ENCODE assay signal across 9 cellular contexts in genomic region chr17:7262192-7263070, GRCh38. TPM values are rescaled to one million over a fixed set of nuclear protein-coding genes. Genes with fewer than 3 reads are reported as not detected.
DNase-seq lines count a peak whose midpoint lies in the region; ATAC-seq, FAIRE-seq and TF ChIP-seq lines count a peak whose summit lies in the region.
"Had no signal": no experiment of that assay in that cellular context is flagged by ENCODE, and none has a peak within 500 bp of the region (broad histone marks: within the 10 kb centered on the region; RNA-seq: fewer than 3 reads in every experiment).

A gene with protein sequence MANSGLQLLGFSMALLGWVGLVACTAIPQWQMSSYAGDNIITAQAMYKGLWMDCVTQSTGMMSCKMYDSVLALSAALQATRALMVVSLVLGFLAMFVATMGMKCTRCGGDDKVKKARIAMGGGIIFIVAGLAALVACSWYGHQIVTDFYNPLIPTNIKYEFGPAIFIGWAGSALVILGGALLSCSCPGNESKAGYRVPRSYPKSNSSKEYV (minus strand): TSS chr17:7262478. CDS start chr17:7262043, 435 bp downstream.

- H2AFZ ChIP-seq in endothelial cell of umbilical vein (ENCODE audit: low read depth, low read length) (peak within 1 kb of the TSS; percentile 81), neuronal stem cell (ENCODE audit: low read length) (peak within 1 kb of the TSS; percentile 55)

- dilution Hi-C loops in endothelial cell of umbilical vein (cut with MboI; ENCODE audit: extremely low pct_ligation_motif_present, low sequenced_read_pairs), result no loop called here

- H3K27me3 ChIP-seq in endothelial cell of umbilical vein (ENCODE audit: control insufficient read depth in 2 of 2, insufficient read depth in 2 of 2, low read length in 2 of 2), result no peaks in the 10 kb centered on the region
- H3K27me3 ChIP-seq in neuronal stem cell (ENCODE audit: control insufficient read depth in 3 of 3, insufficient read depth in 3 of 3, low read depth in 1 of 3, low read length in 3 of 3), result peaks cover 20 to 45% (median 44%) of the 10 kb centered on the region in 3 experiments

- H3K9ac ChIP-seq in endothelial cell of umbilical vein (replicated peaks; ENCODE audit: extremely low read depth, insufficient read depth, low read length), result peak within 1 kb of the TSS; percentile 29
- peak within 1 kb of the TSS; percentile 60 for H3K9ac ChIP-seq in neuronal stem cell (ENCODE audit: low read depth, low read length, poor library complexity)

- H3K9me1 ChIP-seq in endothelial cell of umbilical vein (replicated peaks; ENCODE audit: control insufficient read depth, extremely low read depth, insufficient read depth, low read length), result no peaks in the 10 kb centered on the region

- POLR2A ChIA-PET in endothelial cell of umbilical vein (lab: Charles Lee), result no interaction called here

- TF ChIP-seq CTCF in GM12865 (IDR thresholded peaks at IDR 0.05; ENCODE audit: insufficient read depth, low read depth, low read length, missing control alignments), result no peak
- no peak for TF ChIP-seq CTCF in endothelial cell of umbilical vein (IDR thresholded peaks at IDR 0.05; ENCODE audit: extremely low read depth in 1 of 2, insufficient read depth in 1 of 2, low read depth in 1 of 2, low read length in 2 of 2)
- TF ChIP-seq CTCF in GM10266 (IDR thresholded peaks at IDR 0.05; ENCODE audit: control insufficient read depth, insufficient read depth, low read depth, missing control alignments), result no peak

- no peaks in the 10 kb centered on the region for H3K79me2 ChIP-seq in endothelial cell of umbilical vein (ENCODE audit: control insufficient read depth, insufficient read depth, low read length)

- H3K4me3 ChIP-seq in GM12865 (ENCODE audit: low read depth, low read length), result peak within 1 kb of the TSS; percentile 57
- H3K4me3 ChIP-seq in endothelial cell of umbilical vein (replicated peaks in 1 of 3; ENCODE audit: insufficient read depth in 1 of 3, low read depth in 1 of 3, low read length in 3 of 3), result peak within 1 kb of the TSS; percentile 19 to 35 (median 22)
- peak within 1 kb of the TSS in 1 of 2 donors; percentile 73 for H3K4me3 ChIP-seq in neuronal stem cell (ENCODE audit: low read length in 2 of 2)

- CTCF ChIA-PET in endothelial cell of umbilical vein (lab: Charles Lee), result interaction anchor here (1.1 kb wide), 1 partner anchor 35 kb away, joined by 3 read pairs; no protein-coding TSS in a partner anchor

- WGBS in neuronal stem cell (ENCODE audit: extremely low coverage in 2 of 2, insufficient read length in 2 of 2, insufficient replicate concordance in 1 of 2), 2 donors, result no CpG with 5 or more reads among the region's 71 CpGs

- peak within 1 kb of the TSS; percentile 94 for H2BK15ac ChIP-seq in neuronal stem cell (ENCODE audit: low read length)

- no peak within 1 kb of the TSS for H3K27ac ChIP-seq in endothelial cell of umbilical vein (ENCODE audit: insufficient read depth, low read depth, low read length)
- no peak within 1 kb of the TSS for H3K27ac ChIP-seq in neuronal stem cell (replicated peaks; ENCODE audit: low read length)

- H2AK5ac ChIP-seq in neuronal stem cell (ENCODE audit: low read depth, low read length), result peak within 1 kb of the TSS; percentile 96

- H4K91ac ChIP-seq in neuronal stem cell (ENCODE audit: low read depth, low read length, poor library complexity), result no peak within 1 kb of the TSS

- H3K4me1 ChIP-seq in endothelial cell of umbilical vein (ENCODE audit: control insufficient read depth, extremely low read depth, insufficient read depth, low read length) (peaks cover 26% of the 10 kb centered on the region), neuronal stem cell (ENCODE audit: control insufficient read depth in 2 of 2, insufficient read depth in 1 of 2, low read depth in 1 of 2, low read length in 2 of 2) (peaks cover 7 to 11% of the 10 kb centered on the region in 2 donors)

- peak within 1 kb of the TSS; percentile 90 for H2BK5ac ChIP-seq in neuronal stem cell (ENCODE audit: low read length)

- ATAC-seq in GM21390 (IDR thresholded peaks at IDR 0.05; ENCODE audit: unreplicated experiment), result no peak
- no peak for ATAC-seq in GM21737 (IDR thresholded peaks at IDR 0.05; ENCODE audit: unreplicated experiment)

- BruUV-seq in endothelial cell of umbilical vein (replicated peaks; lab: Mats Ljungman, UMichigan), result no TSS peak

- no peak for DNase-seq in GM12865 (ENCODE audit: low read depth)
- peak; percentile 65 to 91 for DNase-seq in NCI-H526 (lab: John Stamatoyannopoulos, UW)
- no peak for DNase-seq in endothelial cell of umbilical vein (ENCODE audit: low read depth, low spot score)
- no peak for DNase-seq in neuronal stem cell (ENCODE audit: low spot score)
- DNase-seq in midbrain (lab: John Stamatoyannopoulos, UW), result no peak
- no peak for DNase-seq in GM10266 (ENCODE audit: extremely low spot score)

- H3K23ac ChIP-seq in neuronal stem cell (ENCODE audit: low read depth, low read length, poor library complexity), result peak within 1 kb of the TSS; percentile 100

- H3K79me1 ChIP-seq in neuronal stem cell (ENCODE audit: low read depth, low read length), result peaks cover 3% of the 10 kb centered on the region

- no peak within 1 kb of the TSS for H4K8ac ChIP-seq in neuronal stem cell (ENCODE audit: low read depth, low read length)

- H2BK120ac ChIP-seq in neuronal stem cell (ENCODE audit: low read depth, low read length), result no peak within 1 kb of the TSS

- H3K4ac ChIP-seq in neuronal stem cell (ENCODE audit: low read length), result peak within 1 kb of the TSS; percentile 53

- peak within 1 kb of the TSS; percentile 31 for H3K4me2 ChIP-seq in endothelial cell of umbilical vein (ENCODE audit: insufficient read depth, low read length)
- H3K4me2 ChIP-seq in neuronal stem cell (ENCODE audit: insufficient read depth, low read length, poor library complexity, severe bottlenecking), result peak within 1 kb of the TSS; percentile 89

- peak within 1 kb of the TSS; percentile 30 for H2BK12ac ChIP-seq in neuronal stem cell (ENCODE audit: low read length)

- intact Hi-C loops in endothelial cell of umbilical vein (cut with micrococcal nuclease), result no loop called here

- peaks cover 0 to 8% of the 10 kb centered on the region in 2 experiments for H3K36me3 ChIP-seq in endothelial cell of umbilical vein (ENCODE audit: control insufficient read depth in 2 of 2, extremely low read depth in 1 of 2, insufficient read depth in 2 of 2, low read length in 2 of 2)
- H3K36me3 ChIP-seq in neuronal stem cell (replicated peaks in 1 of 2; ENCODE audit: control insufficient read depth in 2 of 2, insufficient read depth in 2 of 2, low read length in 2 of 2), result peaks cover 12 to 33% of the 10 kb centered on the region in 2 donors

- H3K9me3 ChIP-seq in endothelial cell of umbilical vein (replicated peaks; ENCODE audit: control insufficient read depth, insufficient read depth, low read length) (no peaks in the 10 kb centered on the region), neuronal stem cell (replicated peaks in 1 of 2; ENCODE audit: control insufficient read depth in 2 of 2, insufficient read depth in 1 of 2, low read depth in 1 of 2, low read length in 2 of 2) (peaks cover 0 to 1% of the 10 kb centered on the region in 2 donors)

- no peak for FAIRE-seq in endothelial cell of umbilical vein (lab: Jason Lieb, UNC)

- peak within 1 kb of the TSS; percentile 89 for H3K14ac ChIP-seq in neuronal stem cell (ENCODE audit: low read length)

- H3K18ac ChIP-seq in neuronal stem cell (ENCODE audit: low read length), result peak within 1 kb of the TSS; percentile 92

- H4K20me1 ChIP-seq in endothelial cell of umbilical vein (replicated peaks; ENCODE audit: control insufficient read depth, extremely low read depth, insufficient read depth, low read length), result no peaks in the 10 kb centered on the region

- no peak for TF ChIP-seq POLR2A in endothelial cell of umbilical vein (IDR thresholded peaks at IDR 0.05; ENCODE audit: low read depth, low read length)

TF ChIP-seq in endothelial cell of umbilical vein, 7 proteins besides CTCF, POLR2A, EP300 and RAD21:
- no peak for TF ChIP-seq EZH2 (IDR thresholded peaks at IDR 0.05; ENCODE audit: borderline replicate concordance, low read depth, low read length, severe bottlenecking)
- TF ChIP-seq POLR2AphosphoS5 (IDR thresholded peaks at IDR 0.05; ENCODE audit: insufficient read depth, low read depth, low read length), result no peak

RNA-seq across cellular contexts. Expression of the gene that starts here (rescaled TPM):
- 25.4 and 27.9 TPM in 2 replicates for total RNA-seq in endothelial cell of umbilical vein
- 24.9 and 25.7 TPM in 2 replicates for polyA plus RNA-seq in endothelial cell of umbilical vein
- 19.5 and 19.6 TPM in 2 replicates for polyA plus RNA-seq in endothelial cell of umbilical vein (2011; cell fraction: cytosol; rRNA removed)
- polyA plus RNA-seq in endothelial cell of umbilical vein (2011; cell fraction: nucleus; rRNA removed), result 112 and 119 TPM in 2 replicates
- 33.4 and 61.0 TPM in 2 replicates for polyA plus RNA-seq in endothelial cell of umbilical vein (2012)
- polyA minus RNA-seq in endothelial cell of umbilical vein, result 17.5 and 21.8 TPM in 2 replicates
- 7.2 TPM for polyA minus RNA-seq in endothelial cell of umbilical vein (2011; cell fraction: cytosol; rRNA and poly(A)+ RNA removed)
- polyA minus RNA-seq in endothelial cell of umbilical vein (2011; cell fraction: nucleus; rRNA and poly(A)+ RNA removed), result 10.0 and 14.1 TPM in 2 replicates
- polyA plus RNA-seq in neuronal stem cell (2013, experiment 1 of 2), result 0.10 TPM
- polyA plus RNA-seq in neuronal stem cell (2013, experiment 2 of 2), result 0.11 TPM
- total RNA-seq: SK-MEL-5 had no signal

Comparison
In these comparisons a context has a peak if more than half of its experiments do, and no peak if none do; other contexts are left out.
1. DNase-seq: peak in NCI-H526 (2 of 2); none in GM12865 (single experiment), endothelial cell of umbilical vein (single experiment), neuronal stem cell (single experiment), midbrain (single experiment) and GM10266 (single experiment).